ENCODE assay signal across 1 cellular context in the genomic region with DNA sequence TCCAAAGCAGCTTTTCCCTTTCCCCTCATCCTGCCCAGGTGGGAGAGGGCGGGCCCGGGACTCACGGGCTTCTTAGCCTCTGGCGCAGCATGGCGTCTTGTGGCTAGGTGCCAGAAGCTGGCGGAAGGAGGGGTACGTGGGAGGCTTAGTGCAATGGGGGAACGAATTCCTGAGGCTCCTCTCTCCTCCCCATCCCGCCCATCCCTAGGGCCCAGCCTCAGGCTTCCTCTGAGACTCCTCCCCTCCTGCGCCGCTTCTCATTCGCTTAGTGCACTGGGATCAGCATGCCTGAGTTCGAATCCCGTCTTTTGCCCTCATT.
TF ChIP-seq lines count a peak whose summit lies in the region.

No MANE protein-coding gene starts in this region.

TF ChIP-seq in WTC11, 78 proteins besides CTCF, POLR2A, EP300 and RAD21 (continued from another document):
- TF ChIP-seq AFF4 (CRISPR knock-in tag; IDR thresholded peaks at IDR 0.05; ENCODE audit: borderline replicate concordance): no peak
- TF ChIP-seq, protein P1, sequence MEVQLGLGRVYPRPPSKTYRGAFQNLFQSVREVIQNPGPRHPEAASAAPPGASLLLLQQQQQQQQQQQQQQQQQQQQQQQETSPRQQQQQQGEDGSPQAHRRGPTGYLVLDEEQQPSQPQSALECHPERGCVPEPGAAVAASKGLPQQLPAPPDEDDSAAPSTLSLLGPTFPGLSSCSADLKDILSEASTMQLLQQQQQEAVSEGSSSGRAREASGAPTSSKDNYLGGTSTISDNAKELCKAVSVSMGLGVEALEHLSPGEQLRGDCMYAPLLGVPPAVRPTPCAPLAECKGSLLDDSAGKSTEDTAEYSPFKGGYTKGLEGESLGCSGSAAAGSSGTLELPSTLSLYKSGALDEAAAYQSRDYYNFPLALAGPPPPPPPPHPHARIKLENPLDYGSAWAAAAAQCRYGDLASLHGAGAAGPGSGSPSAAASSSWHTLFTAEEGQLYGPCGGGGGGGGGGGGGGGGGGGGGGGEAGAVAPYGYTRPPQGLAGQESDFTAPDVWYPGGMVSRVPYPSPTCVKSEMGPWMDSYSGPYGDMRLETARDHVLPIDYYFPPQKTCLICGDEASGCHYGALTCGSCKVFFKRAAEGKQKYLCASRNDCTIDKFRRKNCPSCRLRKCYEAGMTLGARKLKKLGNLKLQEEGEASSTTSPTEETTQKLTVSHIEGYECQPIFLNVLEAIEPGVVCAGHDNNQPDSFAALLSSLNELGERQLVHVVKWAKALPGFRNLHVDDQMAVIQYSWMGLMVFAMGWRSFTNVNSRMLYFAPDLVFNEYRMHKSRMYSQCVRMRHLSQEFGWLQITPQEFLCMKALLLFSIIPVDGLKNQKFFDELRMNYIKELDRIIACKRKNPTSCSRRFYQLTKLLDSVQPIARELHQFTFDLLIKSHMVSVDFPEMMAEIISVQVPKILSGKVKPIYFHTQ (CRISPR knock-in tag; IDR thresholded peaks at IDR 0.05): no peak
TF ChIP-seq in WTC11: peak in this region for 0.
